ENCODE assay signal across 15 cellular contexts in the genomic region with DNA sequence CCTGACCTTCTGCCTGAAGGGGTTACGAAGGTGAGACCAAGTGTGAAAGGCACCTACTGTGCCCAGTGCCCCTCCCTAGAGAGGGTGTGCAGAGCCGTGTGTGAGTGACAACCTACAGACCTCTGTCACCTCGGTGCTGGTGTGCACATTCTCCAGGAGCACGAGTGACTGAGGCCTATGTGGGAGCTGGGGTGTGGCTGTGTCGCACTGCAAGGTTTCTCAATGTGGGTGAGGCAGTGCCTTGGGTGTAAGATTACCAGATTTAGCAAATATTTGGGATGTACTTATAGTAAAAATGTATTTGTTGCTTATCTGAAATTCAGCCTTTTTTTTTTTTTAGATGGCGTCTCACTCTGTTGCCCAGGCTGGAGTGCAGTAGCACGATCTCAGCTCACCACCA. TPM values are rescaled to one million over a fixed set of nuclear protein-coding genes. Genes with fewer than 3 reads are reported as not detected.
A peak's percentile ranks its signal among the peaks of the same experiment; 100 is the strongest.
DNase-seq lines count a peak whose midpoint lies in the region; ATAC-seq, FAIRE-seq and TF ChIP-seq lines count a peak whose summit lies in the region.
"Had no signal": no experiment of that assay in that cellular context is flagged by ENCODE, and none has a peak within 500 bp of the region (broad histone marks: within the 10 kb centered on the region; RNA-seq: fewer than 3 reads in every experiment).

No MANE protein-coding gene starts in this region.

- no peak overlapping the region for H3K4me3 Mint-ChIP-seq in progenitor cell of endocrine pancreas (ENCODE audit: low read depth)

- DNase-seq in D721Med (ENCODE audit: insufficient read length, low spot score) = peak; percentile 6
- no peak for DNase-seq in WERI-Rb-1
- DNase-seq in left lung = no peak
- no peak for DNase-seq in progenitor cell of endocrine pancreas (ENCODE audit: low spot score, unreplicated experiment)
- no peak for DNase-seq in posterior vena cava (ENCODE audit: low spot score)
- DNase-seq in ascending aorta (ENCODE audit: low spot score in 2 of 2) = no peak
- DNase-seq in NCI-H82 treated with DMSO at 0.1 percent for 48 hours (lab: John Stamatoyannopoulos, UW; ENCODE audit: unreplicated experiment) = no peak
- DNase-seq: activated effector memory CD4-positive, alpha-beta T cell treated with anti-CD3 and anti-CD28 coated beads, Interleukin-2, amount 50 U/mL, for 16 hours; cortex of kidney; DMS53; mesendoderm; stimulated activated CD4-positive, alpha-beta T cell treated with anti-CD3 and anti-CD28 coated beads, Interleukin-2, amount 100 ng/mL, for 48 hours had no signal

- FAIRE-seq in D721Med (lab: Jason Lieb, UNC) = no peak
- FAIRE-seq: GM19239 had no signal

- H3K36me3 Mint-ChIP-seq in progenitor cell of endocrine pancreas (ENCODE audit: insufficient read depth) = no peaks in the 10 kb centered on the region

- no peaks in the 10 kb centered on the region for H3K9me3 Mint-ChIP-seq in progenitor cell of endocrine pancreas (ENCODE audit: low read depth)

- TF ChIP-seq CTCF in D721Med (IDR thresholded peaks at IDR 0.05; ENCODE audit: insufficient read depth, missing control alignments) (no peak), WERI-Rb-1 (IDR thresholded peaks at IDR 0.05; ENCODE audit: low read depth, low read length) (no peak), left lung (IDR thresholded peaks at IDR 0.05) (no peak), progenitor cell of endocrine pancreas (IDR thresholded peaks at IDR 0.05; ENCODE audit: unreplicated experiment) (no peak), ascending aorta (IDR thresholded peaks at IDR 0.05) (no peak)

- no peaks in the 10 kb centered on the region for H3K36me3 ChIP-seq in WERI-Rb-1
- no peaks in the 10 kb centered on the region for H3K36me3 ChIP-seq in left lung
- H3K36me3 ChIP-seq in ascending aorta = no peaks in the 10 kb centered on the region

- H3K9me3 ChIP-seq in WERI-Rb-1 (ENCODE audit: severe bottlenecking) (no peaks in the 10 kb centered on the region), left lung (no peaks in the 10 kb centered on the region), ascending aorta (no peaks in the 10 kb centered on the region)

- H3K27ac ChIP-seq in WERI-Rb-1 = peak overlapping the region; percentile 77
- peak overlapping the region in 1 of 2 donors; percentile 72 for H3K27ac ChIP-seq in left lung
- peak overlapping the region in 1 of 2 donors; percentile 83 for H3K27ac ChIP-seq in ascending aorta

- peaks cover 34% of the 10 kb centered on the region for H3K4me1 Mint-ChIP-seq in progenitor cell of endocrine pancreas (ENCODE audit: low read depth)

- H3K27me3 ChIP-seq in WERI-Rb-1 (ENCODE audit: insufficient read depth, low read depth, severe bottlenecking) (no peaks in the 10 kb centered on the region), left lung (no peaks in the 10 kb centered on the region), ascending aorta (no peaks in the 10 kb centered on the region)

- peaks cover 12 to 48% of the 10 kb centered on the region in 2 donors for H3K4me1 ChIP-seq in left lung
- peaks cover 15 to 26% of the 10 kb centered on the region in 2 donors for H3K4me1 ChIP-seq in ascending aorta

- H3K27ac Mint-ChIP-seq in progenitor cell of endocrine pancreas = peak overlapping the region; percentile 99

- intact Hi-C loops in left lung (cut with DNase I) = no loop called here
- intact Hi-C loops in posterior vena cava (cut with DNase I) = no loop called here
- intact Hi-C loops in ascending aorta (cut with DNase I) = no loop called here

- H3K4me3 ChIP-seq in WERI-Rb-1 (ENCODE audit: low read depth, low read length) = no peak overlapping the region
- H3K4me3 ChIP-seq in left lung = no peak overlapping the region
- no peak overlapping the region for H3K4me3 ChIP-seq in ascending aorta

- ATAC-seq in left lung (peak; percentile 6), GM18502 (IDR thresholded peaks at IDR 0.05; ENCODE audit: poor library complexity, unreplicated experiment) (no peak)
- ATAC-seq: Panc1 had no signal

- no peaks in the 10 kb centered on the region for H3K27me3 Mint-ChIP-seq in progenitor cell of endocrine pancreas

RNA-seq across cellular contexts. Expression of gene STARD10, which starts 5.6 kb away (rescaled TPM):
- total RNA-seq in left lung (100 to 1,000 TPM in 1 of 2 donors, 10 to 100 TPM in 1; 83.8 to 119 TPM), progenitor cell of endocrine pancreas (212 and 220 TPM in 2 replicates), posterior vena cava (10 to 100 TPM; 20.4 to 22.1 TPM), ascending aorta (20.9 TPM)

RNA-seq across cellular contexts. Expression of gene ATG16L2, which starts 26.0 kb away (rescaled TPM):
- total RNA-seq in left lung (10 to 100 TPM; 41.5 to 87.3 TPM), progenitor cell of endocrine pancreas (43.8 and 43.9 TPM in 2 replicates), posterior vena cava (10 to 100 TPM; 13.5 to 17.6 TPM), ascending aorta (21.2 TPM)

RNA-seq across cellular contexts. Expression of gene ARAP1, which starts 36.0 kb away (rescaled TPM):
- total RNA-seq in left lung (100 to 1,000 TPM; 172 to 222 TPM), progenitor cell of endocrine pancreas (83.4 and 86.7 TPM in 2 replicates), posterior vena cava (10 to 100 TPM; 49.9 to 81.9 TPM), ascending aorta (238 TPM)
